Comparison of ENCODE assay signal across 29 cellular contexts in genomic region chr2:125867908-125868307, GRCh38.
"Had no signal": no experiment of that assay in that cellular context is flagged by ENCODE, and none has a peak within 500 bp of the region (broad histone marks: within the 10 kb centered on the region; RNA-seq: fewer than 3 reads in every experiment).

No MANE protein-coding gene starts in this region.

- H3K4me1 ChIP-seq: colonic mucosa, esophagus muscularis mucosa, esophagus squamous epithelium, foreskin keratinocyte, gastrocnemius medialis, gastroesophageal sphincter, heart left ventricle, heart right ventricle had no signal

- H3K27ac Mint-ChIP-seq: dendritic cell treated with granulocyte-macrophage colony-stimulating factor and Interleukin-4, amounts not matched to agents 40 ng/mL and 50 ng/mL, for 4 days; effector memory CD8-positive, alpha-beta T cell; endodermal cell had no signal

- H3K4me3 ChIP-seq: colonic mucosa, coronary artery, dorsolateral prefrontal cortex, esophagus muscularis mucosa, esophagus squamous epithelium, gastrocnemius medialis, gastroesophageal sphincter, heart left ventricle, heart right ventricle had no signal

- ATAC-seq: effector memory CD8-positive, alpha-beta T cell; esophagus mucosa; foreskin keratinocyte; gastrocnemius medialis; gastroesophageal sphincter; heart left ventricle; heart right ventricle had no signal

- H3K27ac ChIP-seq: colonic mucosa, coronary artery, dorsolateral prefrontal cortex, epithelial cell of prostate, esophagus muscularis mucosa, esophagus squamous epithelium, foreskin keratinocyte, gastrocnemius medialis, gastroesophageal sphincter, heart left ventricle, heart right ventricle had no signal

- FAIRE-seq: colon, endometrium, endothelial cell of umbilical vein, frontal cortex had no signal

- H3K9me3 ChIP-seq: colonic mucosa, esophagus muscularis mucosa, esophagus squamous epithelium, gastrocnemius medialis, gastroesophageal sphincter had no signal

- H3K27me3 ChIP-seq: colonic mucosa, dorsolateral prefrontal cortex, esophagus muscularis mucosa, esophagus squamous epithelium, foreskin keratinocyte, gastrocnemius medialis, gastroesophageal sphincter, heart left ventricle, heart right ventricle had no signal

- DNase-seq: colonic mucosa; cortex of kidney; dermis blood vessel endothelial cell; dorsolateral prefrontal cortex; effector CD4-positive, alpha-beta T cell; effector CD8-positive, alpha-beta T cell; effector memory CD4-positive, alpha-beta T cell; effector memory CD8-positive, alpha-beta T cell; endodermal cell; erythroblast; esophagus squamous epithelium; foreskin fibroblast; foreskin keratinocyte; foreskin melanocyte; gastrocnemius medialis; glutamatergic neuron; head of caudate nucleus; heart left ventricle; heart right ventricle had no signal

- H3K36me3 ChIP-seq: colonic mucosa, esophagus muscularis mucosa, esophagus squamous epithelium, gastrocnemius medialis, gastroesophageal sphincter, heart left ventricle, heart right ventricle had no signal
